In genomic region chr2:166727105-166727504, GRCh38 we compare ENCODE assay signal across 13 cellular contexts.
DNase-seq lines count a peak whose midpoint lies in the region; ATAC-seq and TF ChIP-seq lines count a peak whose summit lies in the region.
"Had no signal": no experiment of that assay in that cellular context is flagged by ENCODE, and none has a peak within 500 bp of the region (broad histone marks: within the 10 kb centered on the region; RNA-seq: fewer than 3 reads in every experiment).

No MANE protein-coding gene starts in this region.

- no peaks in the 10 kb centered on the region for H3K27me3 Mint-ChIP-seq in activated B cell treated with CpG ODN at 0.5 μM for 24 hours
- H3K27me3 Mint-ChIP-seq in activated T-helper 1 cell treated with anti-CD3 and anti-CD28 coated beads, Interleukin-12 subunit alpha, Interleukin-12 subunit beta, Interleukin-2, Interleukin-4 antibody, amounts not matched to agents 30 ng/mL and 10 ng/mL and 1 ng/mL, durations not matched to agents 14 hours and 24 hours and 36 hours (ENCODE audit: insufficient read depth) = no peaks in the 10 kb centered on the region
- H3K27me3 Mint-ChIP-seq: activated naive CD8-positive, alpha-beta T cell treated with anti-CD3 and anti-CD28 coated beads for 36 hours had no signal

- peak overlapping the region; percentile 33 for H3K27ac Mint-ChIP-seq in activated B cell treated with CpG ODN at 0.5 μM for 24 hours
- no peak overlapping the region for H3K27ac Mint-ChIP-seq in activated T-helper 1 cell treated with anti-CD3 and anti-CD28 coated beads, Interleukin-12 subunit alpha, Interleukin-12 subunit beta, Interleukin-2, Interleukin-4 antibody, amounts not matched to agents 30 ng/mL and 10 ng/mL and 1 ng/mL, durations not matched to agents 14 hours and 24 hours and 36 hours
- no peak overlapping the region for H3K27ac Mint-ChIP-seq in activated naive CD4-positive, alpha-beta T cell treated with anti-CD3 and anti-CD28 coated beads, Interleukin-2, amount 50 U/mL, for 72 hours
- H3K27ac Mint-ChIP-seq: activated naive CD8-positive, alpha-beta T cell treated with anti-CD3 and anti-CD28 coated beads for 36 hours had no signal

- H3K4me1 Mint-ChIP-seq in activated B cell treated with CpG ODN at 0.5 μM for 24 hours = peaks cover 33% of the 10 kb centered on the region
- H3K4me1 Mint-ChIP-seq in activated T-helper 1 cell treated with anti-CD3 and anti-CD28 coated beads, Interleukin-12 subunit alpha, Interleukin-12 subunit beta, Interleukin-2, Interleukin-4 antibody, amounts not matched to agents 30 ng/mL and 10 ng/mL and 1 ng/mL, durations not matched to agents 14 hours and 24 hours and 36 hours (ENCODE audit: low read depth) = no peaks in the 10 kb centered on the region
- H3K4me1 Mint-ChIP-seq: activated naive CD8-positive, alpha-beta T cell treated with anti-CD3 and anti-CD28 coated beads for 36 hours had no signal

- peaks cover 5% of the 10 kb centered on the region for H3K9me3 Mint-ChIP-seq in activated B cell treated with CpG ODN at 0.5 μM for 24 hours
- peaks cover 4% of the 10 kb centered on the region for H3K9me3 Mint-ChIP-seq in activated T-helper 1 cell treated with anti-CD3 and anti-CD28 coated beads, Interleukin-12 subunit alpha, Interleukin-12 subunit beta, Interleukin-2, Interleukin-4 antibody, amounts not matched to agents 30 ng/mL and 10 ng/mL and 1 ng/mL, durations not matched to agents 14 hours and 24 hours and 36 hours
- peaks cover 16 to 17% of the 10 kb centered on the region in 2 donors for H3K9me3 Mint-ChIP-seq in activated naive CD4-positive, alpha-beta T cell treated with anti-CD3 and anti-CD28 coated beads, Interleukin-2, amount 50 U/mL, for 72 hours

- no peak for TF ChIP-seq CTCF in activated B cell treated with CpG ODN at 0.5 μM for 24 hours (IDR thresholded peaks at IDR 0.05)

- ATAC-seq in GM18873 (IDR thresholded peaks at IDR 0.05; ENCODE audit: low FRiP score, unreplicated experiment) (peak; percentile 95), GM21737 (IDR thresholded peaks at IDR 0.05; ENCODE audit: unreplicated experiment) (peak; percentile 98), HG03280 (IDR thresholded peaks at IDR 0.05; ENCODE audit: unreplicated experiment) (peak; percentile 98), activated B cell treated with CpG ODN at 0.5 μM for 24 hours (ENCODE audit: low read depth) (peak; percentile 87)
- no peak for ATAC-seq in activated naive CD4-positive, alpha-beta T cell treated with anti-CD3 and anti-CD28 coated beads, Interleukin-2, amount 50 U/mL, for 72 hours

- CTCF ChIA-PET in activated B cell treated with CpG ODN at 0.5 μM for 24 hours (lab: Charles Lee) = no interaction called here

- no peak for DNase-seq in activated B cell treated with CpG ODN at 0.5 μM for 24 hours
- DNase-seq in activated T-helper 1 cell treated with anti-CD3 and anti-CD28 coated beads, Interleukin-12 subunit alpha, Interleukin-12 subunit beta, Interleukin-2, Interleukin-4 antibody, amounts not matched to agents 30 ng/mL and 10 ng/mL and 1 ng/mL, durations not matched to agents 14 hours and 24 hours and 36 hours (ENCODE audit: low spot score) = no peak
- DNase-seq in activated naive CD4-positive, alpha-beta T cell treated with anti-CD3 and anti-CD28 coated beads, Interleukin-2, amount 50 U/mL, for 72 hours (ENCODE audit: low spot score in 2 of 2) = no peak
- no peak for DNase-seq in effector CD8-positive, alpha-beta T cell (lab: John Stamatoyannopoulos, UW)
- DNase-seq in stimulated activated CD4-positive, alpha-beta T cell treated with anti-CD3 and anti-CD28 coated beads, Interleukin-2, amount 100 ng/mL, for 24 hours = no peak
- DNase-seq: activated CD4-positive, alpha-beta T cell treated with anti-CD3 and anti-CD28 coated beads for 1 hour; activated naive CD8-positive, alpha-beta T cell treated with anti-CD3 and anti-CD28 coated beads for 36 hours; DMS79 treated with DMSO at 0.1 percent for 48 hours; NCI-H1417 treated with DMSO at 0.1 percent for 48 hours; stomach had no signal

- peak overlapping the region; percentile 0 for H3K4me3 Mint-ChIP-seq in activated B cell treated with CpG ODN at 0.5 μM for 24 hours
- H3K4me3 Mint-ChIP-seq in activated T-helper 1 cell treated with anti-CD3 and anti-CD28 coated beads, Interleukin-12 subunit alpha, Interleukin-12 subunit beta, Interleukin-2, Interleukin-4 antibody, amounts not matched to agents 30 ng/mL and 10 ng/mL and 1 ng/mL, durations not matched to agents 14 hours and 24 hours and 36 hours = no peak overlapping the region
- H3K4me3 Mint-ChIP-seq: activated naive CD8-positive, alpha-beta T cell treated with anti-CD3 and anti-CD28 coated beads for 36 hours had no signal

- POLR2A ChIA-PET in activated B cell treated with CpG ODN at 0.5 μM for 24 hours (lab: Charles Lee) = no interaction called here

- H3K36me3 Mint-ChIP-seq in activated B cell treated with CpG ODN at 0.5 μM for 24 hours (ENCODE audit: low read depth) = no peaks in the 10 kb centered on the region
- H3K36me3 Mint-ChIP-seq in activated T-helper 1 cell treated with anti-CD3 and anti-CD28 coated beads, Interleukin-12 subunit alpha, Interleukin-12 subunit beta, Interleukin-2, Interleukin-4 antibody, amounts not matched to agents 30 ng/mL and 10 ng/mL and 1 ng/mL, durations not matched to agents 14 hours and 24 hours and 36 hours (ENCODE audit: low read depth) = no peaks in the 10 kb centered on the region
- peaks cover 0 to 6% of the 10 kb centered on the region in 2 donors for H3K36me3 Mint-ChIP-seq in activated naive CD4-positive, alpha-beta T cell treated with anti-CD3 and anti-CD28 coated beads, Interleukin-2, amount 50 U/mL, for 72 hours
- H3K36me3 Mint-ChIP-seq: activated naive CD8-positive, alpha-beta T cell treated with anti-CD3 and anti-CD28 coated beads for 36 hours had no signal

- intact Hi-C loops in activated B cell treated with CpG ODN at 0.5 μM for 24 hours (cut with micrococcal nuclease) = no loop called here
- intact Hi-C loops in activated T-helper 1 cell treated with anti-CD3 and anti-CD28 coated beads, Interleukin-12 subunit alpha, Interleukin-12 subunit beta, Interleukin-2, Interleukin-4 antibody, amounts not matched to agents 30 ng/mL and 10 ng/mL and 1 ng/mL, durations not matched to agents 14 hours and 24 hours and 36 hours (cut with micrococcal nuclease) = no loop called here

Comparison
In these comparisons a context has a peak if more than half of its experiments do, and no peak if none do; other contexts are left out.
1. ATAC-seq: peak in GM18873 (single experiment), GM21737 (single experiment), HG03280 (single experiment) and activated B cell treated with CpG ODN at 0.5 μM for 24 hours (single experiment); none in activated naive CD4-positive, alpha-beta T cell treated with anti-CD3 and anti-CD28 coated beads, Interleukin-2, amount 50 U/mL, for 72 hours (0 of 2).